9 cellular contexts compared by ENCODE assay signal in the genomic region with DNA sequence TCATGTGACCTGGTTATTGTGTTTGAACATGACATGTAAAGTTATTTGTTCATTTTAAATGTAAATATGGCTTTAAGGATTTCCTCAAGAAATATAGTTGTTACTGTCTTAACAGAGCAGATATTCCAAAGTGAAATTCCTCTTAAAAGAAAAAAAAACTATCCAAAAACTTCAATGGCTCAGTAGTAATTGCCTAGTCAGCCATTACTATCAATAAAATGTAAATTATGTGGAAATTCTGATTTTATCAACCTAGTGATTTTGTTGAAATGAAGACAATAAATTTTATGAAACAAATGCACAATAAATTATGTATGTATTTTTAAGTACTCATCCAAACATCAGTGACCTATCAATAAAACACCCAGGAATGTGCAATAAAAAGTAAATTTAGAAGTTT.
"Had no signal": no experiment of that assay in that cellular context is flagged by ENCODE, and none has a peak within 500 bp of the region (broad histone marks: within the 10 kb centered on the region; RNA-seq: fewer than 3 reads in every experiment).

No MANE protein-coding gene starts in this region.

- FAIRE-seq: H1, H54, HTR-8/SVneo had no signal

- H3K4me3 ChIP-seq: GM23338 had no signal

- H3K9me3 Mint-ChIP-seq: GM23338 had no signal

- H3K27ac Mint-ChIP-seq: GM23338, H9 had no signal

- ATAC-seq: GM23338 had no signal

- H3K4me3 Mint-ChIP-seq: GM23338, H9 had no signal

- H3K4me2 ChIP-seq: GM23338, KMS-11 had no signal

- H3K27ac ChIP-seq: KMS-11 had no signal

- H2AFZ ChIP-seq: GM23338 had no signal

- H3K4me1 Mint-ChIP-seq: GM23338 had no signal

- DNase-seq: H9, HCEC 1CT, Karpas-422, KBM-7 had no signal

- H3K9ac ChIP-seq: KMS-11 had no signal
